Comparison of ENCODE assay signal across 23 cellular contexts in genomic region chr6:4192627-4193026, GRCh38.
"Had no signal": no experiment of that assay in that cellular context is flagged by ENCODE, and none has a peak within 500 bp of the region (broad histone marks: within the 10 kb centered on the region; RNA-seq: fewer than 3 reads in every experiment).

No MANE protein-coding gene starts in this region.

- DNase-seq: KBM-7; MM.1S; NCI-H1092 treated with DMSO at 0.1 percent for 48 hours; NCI-H1436; NCI-H187; NCI-H2029; NCI-H2081 treated with DMSO at 0.1 percent for 48 hours; NCI-H2171; NCI-H226; NCI-H446; NCI-H510A; NCI-H524 treated with DMSO at 0.1 percent for 48 hours; NCI-H69; NCI-H774; NK-92 treated with Interleukin-12 subunit alpha and Interleukin-12 subunit beta, amount 100 ng/mL, for 24 hours; PC-9; Peyer's patch; SHP77 treated with DMSO at 0.1 percent for 48 hours; SJCRH30 had no signal

- H3K36me3 ChIP-seq: Peyer's patch, SJCRH30 had no signal

- H3K4me1 ChIP-seq: Peyer's patch, SJCRH30 had no signal

- ATAC-seq: Right ventricle myocardium inferior, SK-N-SH treated with all-trans-retinoic acid at 6 μM for 48 hours had no signal

- H2AFZ ChIP-seq: PC-9 had no signal

- H3K4me3 ChIP-seq: PC-9, Peyer's patch, SJCRH30 had no signal

- H3K27me3 ChIP-seq: Peyer's patch, SJCRH30 had no signal

- H3K9me3 ChIP-seq: Peyer's patch, SJCRH30 had no signal

- FAIRE-seq: HTR-8/SVneo had no signal

- H3K4me2 ChIP-seq: PC-9 had no signal

- H3K27ac ChIP-seq: HL-60, PC-9, Peyer's patch, SJCRH30 had no signal
